ENCODE assay signal across 12 cellular contexts in genomic region chr11:111378185-111378772, GRCh38. TPM values are rescaled to one million over a fixed set of nuclear protein-coding genes. Genes with fewer than 3 reads are reported as not detected.
DNase-seq lines count a peak whose midpoint lies in the region; ATAC-seq and TF ChIP-seq lines count a peak whose summit lies in the region.
"Had no signal": no experiment of that assay in that cellular context is flagged by ENCODE, and none has a peak within 500 bp of the region (broad histone marks: within the 10 kb centered on the region; RNA-seq: fewer than 3 reads in every experiment).

No MANE protein-coding gene starts in this region.

- H3K9me3 Mint-ChIP-seq in activated naive CD8-positive, alpha-beta T cell treated with anti-CD3 and anti-CD28 coated beads, Interleukin-2, amount 50 U/mL, for 24 hours, result no peaks in the 10 kb centered on the region

- DNase-seq in left ventricle myocardium superior, result no peak
- DNase-seq in right atrium auricular region (ENCODE audit: low spot score), result no peak
- no peak for DNase-seq in activated naive CD8-positive, alpha-beta T cell treated with anti-CD3 and anti-CD28 coated beads, Interleukin-2, amount 50 U/mL, for 24 hours
- no peak for DNase-seq in transverse colon
- DNase-seq in kidney tubule cell (ENCODE audit: low spot score), result no peak
- DNase-seq in posterior cingulate gyrus, result no peak
- no peak for DNase-seq in ascending aorta (ENCODE audit: low spot score in 2 of 2)
- DNase-seq: aorta, COR-L47 had no signal

- H3K4me3 Mint-ChIP-seq in activated naive CD8-positive, alpha-beta T cell treated with anti-CD3 and anti-CD28 coated beads, Interleukin-2, amount 50 U/mL, for 24 hours, result peak overlapping the region; percentile 77

- TF ChIP-seq CTCF in right atrium auricular region (IDR thresholded peaks at IDR 0.05) (no peak), transverse colon (IDR thresholded peaks at IDR 0.05) (no peak), ascending aorta (IDR thresholded peaks at IDR 0.05) (no peak)

- H3K36me3 ChIP-seq in right atrium auricular region (no peaks in the 10 kb centered on the region), transverse colon (no peaks in the 10 kb centered on the region), ascending aorta (no peaks in the 10 kb centered on the region)

- H3K4me1 Mint-ChIP-seq in activated naive CD8-positive, alpha-beta T cell treated with anti-CD3 and anti-CD28 coated beads, Interleukin-2, amount 50 U/mL, for 24 hours, result peaks cover 89% of the 10 kb centered on the region

- 64 to 73% methylated on average over 8 of the region's 8 CpGs for WGBS in transverse colon (ENCODE audit: low coverage in 1 of 2), 2 donors

- in situ Hi-C loops in transverse colon (cut with MboI; ENCODE audit: low pct_ligation_motif_present in 1 of 4, low pct_unique_long_range_greater_than_20kb in 1 of 4, low sequenced_read_pairs in 3 of 4), result no loop called here

- TF ChIP-seq EP300 in transverse colon (IDR thresholded peaks at IDR 0.05; ENCODE audit: low read depth), result no peak

- peaks cover 3% of the 10 kb centered on the region for H3K36me3 Mint-ChIP-seq in activated naive CD8-positive, alpha-beta T cell treated with anti-CD3 and anti-CD28 coated beads, Interleukin-2, amount 50 U/mL, for 24 hours (ENCODE audit: low read depth)

- no peaks in the 10 kb centered on the region for H3K9me3 ChIP-seq in right atrium auricular region
- H3K9me3 ChIP-seq in transverse colon, result no peaks in the 10 kb centered on the region
- H3K9me3 ChIP-seq in ascending aorta, result no peaks in the 10 kb centered on the region

- H3K27ac Mint-ChIP-seq in activated naive CD8-positive, alpha-beta T cell treated with anti-CD3 and anti-CD28 coated beads, Interleukin-2, amount 50 U/mL, for 24 hours, result peak overlapping the region; percentile 94

- H3K27ac ChIP-seq in right atrium auricular region (no peak overlapping the region), transverse colon (peak overlapping the region in 3 of 4 donors; percentile 25 to 66 (median 55)), ascending aorta (no peak overlapping the region)

- no peak overlapping the region for H3K4me3 ChIP-seq in right atrium auricular region
- H3K4me3 ChIP-seq in transverse colon, result peak overlapping the region in 1 of 4 donors; percentile 11
- no peak overlapping the region for H3K4me3 ChIP-seq in ascending aorta

- H3K27me3 ChIP-seq in right atrium auricular region (no peaks in the 10 kb centered on the region), transverse colon (no peaks in the 10 kb centered on the region), ascending aorta (no peaks in the 10 kb centered on the region)

- intact Hi-C loops in left ventricle myocardium superior (cut with micrococcal nuclease), result no loop called here
- intact Hi-C loops in transverse colon (cut with DNase I; ENCODE audit: low total_unique reads), result no loop called here
- intact Hi-C loops in posterior cingulate gyrus (cut with DNase I), result no loop called here
- intact Hi-C loops in ascending aorta (cut with DNase I), result no loop called here

- H3K27me3 Mint-ChIP-seq in activated naive CD8-positive, alpha-beta T cell treated with anti-CD3 and anti-CD28 coated beads, Interleukin-2, amount 50 U/mL, for 24 hours, result no peaks in the 10 kb centered on the region

- no peak for TF ChIP-seq POLR2A in transverse colon (IDR thresholded peaks at IDR 0.05)

- ATAC-seq in left ventricle myocardium superior (peak; percentile 60), HG03342 (IDR thresholded peaks at IDR 0.05; ENCODE audit: unreplicated experiment) (peak; percentile 2)
- no peak for ATAC-seq in activated naive CD8-positive, alpha-beta T cell treated with anti-CD3 and anti-CD28 coated beads, Interleukin-2, amount 50 U/mL, for 24 hours

- H3K4me1 ChIP-seq in right atrium auricular region, result peaks cover 0 to 12% of the 10 kb centered on the region in 2 donors
- no peaks in the 10 kb centered on the region for H3K4me1 ChIP-seq in transverse colon
- H3K4me1 ChIP-seq in ascending aorta, result no peaks in the 10 kb centered on the region

RNA-seq across cellular contexts. Expression of gene POU2AF1, which starts 0.8 kb away (rescaled TPM):
- 0.62 TPM for total RNA-seq in left ventricle myocardium superior
- 1 to 10 TPM in 1 of 2 donors, under 1 TPM in 1; 0.11 to 1.6 TPM for total RNA-seq in right atrium auricular region
- total RNA-seq in transverse colon, result 10 to 100 TPM in 1 of 4 donors, 1 to 10 TPM in 3; 1.4 to 19.8 (median 2.9) TPM
- total RNA-seq in ascending aorta, result 0.11 TPM
- total RNA-seq: lung microvascular endothelial cell, M059J had no signal

Comparison
In these comparisons a context has a peak if more than half of its experiments do, and no peak if none do; other contexts are left out.
1. H3K27ac ChIP-seq: peak in transverse colon (3 of 4); none in right atrium auricular region (0 of 2) and ascending aorta (0 of 2).